16 cellular contexts compared by ENCODE assay signal in the genomic region with DNA sequence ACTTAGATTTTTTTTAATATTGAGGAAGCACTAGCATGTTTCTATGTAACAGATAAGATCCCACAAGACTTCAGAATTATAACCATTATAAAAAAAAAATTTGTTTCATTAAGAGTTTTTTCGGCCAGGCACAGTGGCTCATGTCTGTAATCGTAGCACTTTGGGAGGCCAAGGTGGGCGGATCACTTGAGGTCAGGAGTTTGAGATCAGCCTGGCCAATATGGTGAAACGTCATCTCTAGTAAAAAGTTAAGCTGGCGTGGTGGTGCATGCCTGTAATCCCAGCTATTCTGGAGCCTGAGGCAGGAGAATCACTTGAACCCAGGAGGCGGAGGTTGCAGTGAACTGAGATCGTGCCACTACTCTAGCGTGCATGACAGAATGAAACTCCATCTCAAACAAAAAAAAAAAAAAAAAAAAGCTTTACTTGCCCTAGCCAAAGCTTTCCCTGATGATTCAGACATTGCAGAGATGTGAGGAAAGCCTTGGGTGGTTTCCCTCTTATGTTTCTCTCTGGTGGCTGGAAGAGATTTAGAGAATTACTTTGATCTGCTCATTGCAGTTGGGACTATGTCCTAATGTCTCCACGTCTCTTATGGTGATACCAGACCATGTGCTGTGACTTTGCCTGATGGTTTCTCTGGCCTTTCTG.
DNase-seq lines count a peak whose midpoint lies in the region; ATAC-seq and TF ChIP-seq lines count a peak whose summit lies in the region.
"Had no signal": no experiment of that assay in that cellular context is flagged by ENCODE, and none has a peak within 500 bp of the region (broad histone marks: within the 10 kb centered on the region; RNA-seq: fewer than 3 reads in every experiment).

No MANE protein-coding gene starts in this region.

- peak in 3 of 4 donors; percentile 50 to 84 (median 75) for ATAC-seq in heart left ventricle
- ATAC-seq in aorta (ENCODE audit: low FRiP score): peak; percentile 58

- H3K27me3 Mint-ChIP-seq in activated naive CD8-positive, alpha-beta T cell treated with anti-CD3 and anti-CD28 coated beads for 36 hours: peaks cover 7% of the 10 kb centered on the region

- in situ Hi-C loops in brain microvascular endothelial cell (cut with HindIII; ENCODE audit: low pct_ligation_motif_present, low sequenced_read_pairs): no loop called here

- intact Hi-C loops in heart left ventricle (cut with DNase I): no loop called here
- intact Hi-C loops in left ventricle myocardium inferior (cut with micrococcal nuclease): no loop called here
- intact Hi-C loops in aorta (cut with DNase I): no loop called here

- no peak for TF ChIP-seq CTCF in heart left ventricle (IDR thresholded peaks at IDR 0.05)
- TF ChIP-seq CTCF in left ventricle myocardium inferior (IDR thresholded peaks at IDR 0.05; ENCODE audit: borderline replicate concordance): no peak
- TF ChIP-seq CTCF in brain microvascular endothelial cell (IDR thresholded peaks at IDR 0.05; ENCODE audit: low read depth, low read length, missing control alignments): no peak

- H3K4me1 Mint-ChIP-seq in activated naive CD8-positive, alpha-beta T cell treated with anti-CD3 and anti-CD28 coated beads for 36 hours: no peaks in the 10 kb centered on the region

- H3K36me3 ChIP-seq in heart left ventricle (no peaks in the 10 kb centered on the region), left ventricle myocardium inferior (no peaks in the 10 kb centered on the region), brain microvascular endothelial cell (replicated peaks) (no peaks in the 10 kb centered on the region), aorta (ENCODE audit: control insufficient read depth in 1 of 2, insufficient read depth in 2 of 2, low read length in 1 of 2) (no peaks in the 10 kb centered on the region)

- 70 to 84% (median 81%) methylated on average over 9 of the region's 9 CpGs for WGBS in heart left ventricle, 4 donors
- WGBS in aorta, 2 donors: 68 to 72% methylated on average over 9 of the region's 9 CpGs

- TF ChIP-seq POLR2A in heart left ventricle (IDR thresholded peaks at IDR 0.05): no peak

- H3K4me3 ChIP-seq in heart left ventricle: no peak overlapping the region
- no peak overlapping the region for H3K4me3 ChIP-seq in left ventricle myocardium inferior
- no peak overlapping the region for H3K4me3 ChIP-seq in brain microvascular endothelial cell (ENCODE audit: low read depth, low read length)
- no peak overlapping the region for H3K4me3 ChIP-seq in aorta (ENCODE audit: low read length in 2 of 2)

- DNase-seq in heart left ventricle: no peak
- DNase-seq in left ventricle myocardium inferior: no peak
- DNase-seq in brain microvascular endothelial cell: peak; percentile 54
- DNase-seq in hepatic stellate cell (ENCODE audit: low spot score): peak; percentile 9
- no peak for DNase-seq in aorta
- DNase-seq in DMS53 (lab: John Stamatoyannopoulos, UW): no peak
- DNase-seq in activated naive CD8-positive, alpha-beta T cell treated with anti-CD3 and anti-CD28 coated beads for 36 hours: no peak
- no peak for DNase-seq in MV-4-11 (lab: John Stamatoyannopoulos, UW)
- DNase-seq: activated CD4-positive, alpha-beta T cell treated with anti-CD3 and anti-CD28 coated beads, Interleukin-2, amount 50 U/mL, for 4 hours; activated gamma-delta T cell treated with Interleukin-2 at 50 U/mL for 16 hours; DMS79 treated with DMSO at 0.1 percent for 48 hours; hypothalamus; KG1; NCI-H2029; right cardiac atrium had no signal

- peaks cover 0 to 13% (median 0%) of the 10 kb centered on the region in 12 donors for H3K4me1 ChIP-seq in heart left ventricle
- H3K4me1 ChIP-seq in left ventricle myocardium inferior: no peaks in the 10 kb centered on the region
- H3K4me1 ChIP-seq in aorta (ENCODE audit: control insufficient read depth in 1 of 2, insufficient read depth in 2 of 2, low read length in 2 of 2): no peaks in the 10 kb centered on the region

- H3K27ac Mint-ChIP-seq in activated naive CD8-positive, alpha-beta T cell treated with anti-CD3 and anti-CD28 coated beads for 36 hours: no peak overlapping the region
- H3K27ac Mint-ChIP-seq: T-helper 1 cell treated with Interleukin-12 subunit alpha and Interleukin-12 subunit beta and Interleukin-4 antibody, amounts not matched to agents 30 μg/mL and 1 μg/mL, for 36 hours had no signal

- H3K9me3 ChIP-seq in heart left ventricle: no peaks in the 10 kb centered on the region
- no peaks in the 10 kb centered on the region for H3K9me3 ChIP-seq in left ventricle myocardium inferior (replicated peaks)
- no peaks in the 10 kb centered on the region for H3K9me3 ChIP-seq in aorta (ENCODE audit: control insufficient read depth, low read length)

- no peaks in the 10 kb centered on the region for H3K36me3 Mint-ChIP-seq in activated naive CD8-positive, alpha-beta T cell treated with anti-CD3 and anti-CD28 coated beads for 36 hours

- H3K9me3 Mint-ChIP-seq in activated naive CD8-positive, alpha-beta T cell treated with anti-CD3 and anti-CD28 coated beads for 36 hours: no peaks in the 10 kb centered on the region
- H3K9me3 Mint-ChIP-seq: T-helper 1 cell treated with Interleukin-12 subunit alpha and Interleukin-12 subunit beta and Interleukin-4 antibody, amounts not matched to agents 30 μg/mL and 1 μg/mL, for 36 hours had no signal

- H3K27ac ChIP-seq in heart left ventricle (no peak overlapping the region), left ventricle myocardium inferior (replicated peaks) (no peak overlapping the region), brain microvascular endothelial cell (no peak overlapping the region), aorta (ENCODE audit: low read depth in 1 of 2, low read length in 2 of 2) (no peak overlapping the region)

- no peak overlapping the region for H3K4me3 Mint-ChIP-seq in activated naive CD8-positive, alpha-beta T cell treated with anti-CD3 and anti-CD28 coated beads for 36 hours
- H3K4me3 Mint-ChIP-seq: T-helper 1 cell treated with Interleukin-12 subunit alpha and Interleukin-12 subunit beta and Interleukin-4 antibody, amounts not matched to agents 30 μg/mL and 1 μg/mL, for 36 hours had no signal

- no peaks in the 10 kb centered on the region for H3K27me3 ChIP-seq in heart left ventricle
- peaks cover 13% of the 10 kb centered on the region for H3K27me3 ChIP-seq in left ventricle myocardium inferior (ENCODE audit: low read depth)
- no peaks in the 10 kb centered on the region for H3K27me3 ChIP-seq in brain microvascular endothelial cell (replicated peaks)
- no peaks in the 10 kb centered on the region for H3K27me3 ChIP-seq in aorta (ENCODE audit: control insufficient read depth in 1 of 2, insufficient read depth in 2 of 2, low read length in 1 of 2)

Comparison
In these comparisons a context has a peak if more than half of its experiments do, and no peak if none do; other contexts are left out.
1. DNase-seq: peak in brain microvascular endothelial cell (single experiment) and hepatic stellate cell (single experiment); none in heart left ventricle (0 of 5), left ventricle myocardium inferior (single experiment), aorta (0 of 2), DMS53 (single experiment), activated naive CD8-positive, alpha-beta T cell treated with anti-CD3 and anti-CD28 coated beads for 36 hours (single experiment) and MV-4-11 (single experiment).